Comparison of ENCODE assay signal across 14 cellular contexts in genomic region chr7:95598511-95598910, GRCh38. TPM values are rescaled to one million over a fixed set of nuclear protein-coding genes. Genes with fewer than 3 reads are reported as not detected.
"Had no signal": no experiment of that assay in that cellular context is flagged by ENCODE, and none has a peak within 500 bp of the region (broad histone marks: within the 10 kb centered on the region; RNA-seq: fewer than 3 reads in every experiment).

No MANE protein-coding gene starts in this region.

- H3K27ac ChIP-seq: WERI-Rb-1 had no signal

- DNase-seq: activated CD4-positive, alpha-beta T cell treated with anti-CD3 and anti-CD28 coated beads, Interleukin-2, amount 50 U/mL, for 48 hours; activated naive CD4-positive, alpha-beta T cell treated with anti-CD3 and anti-CD28 coated beads, Interleukin-2, amount 10 ng/mL, durations not matched to agents 7 days and 5 days; activated T-cell treated with anti-CD3 and anti-CD28 coated beads, Interleukin-2, amount 50 U/mL, for 24 hours; central memory CD4-positive, alpha-beta T cell; cortex of kidney; effector CD4-positive, alpha-beta T cell; hippocampal formation; nephron progenitor cell; occipital lobe; stimulated activated CD4-positive, alpha-beta T cell treated with anti-CD3 and anti-CD28 coated beads, Interleukin-2, amount 100 ng/mL, for 48 hours; stimulated activated naive CD4-positive, alpha-beta T cell; substantia nigra; WERI-Rb-1 had no signal

- H3K36me3 ChIP-seq: WERI-Rb-1 had no signal

RNA-seq across cellular contexts. Expression of gene PDK4, which starts 2.2 kb away (rescaled TPM):
- polyA plus RNA-seq: keratinocyte had no signal
